1 cellular context compared by ENCODE assay signal in genomic region chr7:151211155-151211772, GRCh38.
TF ChIP-seq lines count a peak whose summit lies in the region.

No MANE protein-coding gene starts in this region.

TF ChIP-seq in WTC11, 78 proteins besides CTCF, POLR2A, EP300 and RAD21 (continued from another document):
- TF ChIP-seq STAT6 (CRISPR knock-in tag; conservative IDR thresholded peaks at IDR 0.05; ENCODE audit: low read depth) = no peak
- no peak for TF ChIP-seq FOXK1 (CRISPR knock-in tag; IDR thresholded peaks at IDR 0.05)
- TF ChIP-seq CREM (CRISPR knock-in tag; IDR thresholded peaks at IDR 0.05) = no peak
- no peak for TF ChIP-seq CDX4 (CRISPR knock-in tag; IDR thresholded peaks at IDR 0.05; ENCODE audit: borderline replicate concordance)
TF ChIP-seq in WTC11: peak in this region for 0.
